ENCODE assay signal across 17 cellular contexts in genomic region chr3:141769171-141769894, GRCh38. TPM values are rescaled to one million over a fixed set of nuclear protein-coding genes. Genes with fewer than 3 reads are reported as not detected.
DNase-seq lines count a peak whose midpoint lies in the region; ATAC-seq and TF ChIP-seq lines count a peak whose summit lies in the region.
"Had no signal": no experiment of that assay in that cellular context is flagged by ENCODE, and none has a peak within 500 bp of the region (broad histone marks: within the 10 kb centered on the region; RNA-seq: fewer than 3 reads in every experiment).

No MANE protein-coding gene starts in this region.

- H3K36me3 ChIP-seq in neuron (ENCODE audit: insufficient read depth, low read length) (no peaks in the 10 kb centered on the region), MG63 (no peaks in the 10 kb centered on the region)
- H3K36me3 ChIP-seq: esophagus muscularis mucosa, right atrium auricular region, transverse colon had no signal

- H3K4me3 ChIP-seq in neuron (ENCODE audit: low read length) (peak overlapping the region; percentile 1), MG63 (no peak overlapping the region)
- H3K4me3 ChIP-seq: esophagus muscularis mucosa, hepatocyte, right atrium auricular region, transverse colon had no signal

- H3K27me3 ChIP-seq in neuron (ENCODE audit: insufficient read depth, low read length): no peaks in the 10 kb centered on the region
- no peaks in the 10 kb centered on the region for H3K27me3 ChIP-seq in MG63
- H3K27me3 ChIP-seq: esophagus muscularis mucosa, hepatocyte, right atrium auricular region, transverse colon had no signal

- DNase-seq in ELR (ENCODE audit: low read depth) (peak; percentile 2), erythroblast (lab: John Stamatoyannopoulos, UW) (peak; percentile 70 to 72), COLO668 (lab: John Stamatoyannopoulos, UW; ENCODE audit: unreplicated experiment) (no peak), MG63 (no peak)
- DNase-seq in stimulated activated CD4-positive, alpha-beta T cell treated with anti-CD3 and anti-CD28 coated beads, Interleukin-12 subunit alpha, Interleukin-12 subunit beta, amount 100 ng/mL, for 4 hours: no peak
- DNase-seq: activated CD4-positive, alpha-beta T cell treated with anti-CD3 and anti-CD28 coated beads, Interleukin-2, amount 10 ng/mL, durations not matched to agents 7 days and 5 days; activated T-cell treated with anti-CD3 and anti-CD28 coated beads, Interleukin-2, amount 50 U/mL, for 24 hours; left cardiac atrium; stimulated activated CD4-positive, alpha-beta T cell treated with anti-CD3 and anti-CD28 coated beads, Interleukin-2, amount 100 ng/mL, for 48 hours; T1000; transverse colon had no signal

- peak overlapping the region; percentile 7 for H2AFZ ChIP-seq in neuron (ENCODE audit: low read depth, low read length)
- H2AFZ ChIP-seq: hepatocyte had no signal

- H3K9me3 ChIP-seq in neuron (ENCODE audit: low read length) (no peaks in the 10 kb centered on the region), MG63 (no peaks in the 10 kb centered on the region)
- H3K9me3 ChIP-seq: esophagus muscularis mucosa, right atrium auricular region, transverse colon had no signal

- peak; percentile 66 for ATAC-seq in SK-N-SH treated with all-trans-retinoic acid at 6 μM for 48 hours
- no peak for ATAC-seq in GM18861 (IDR thresholded peaks at IDR 0.05; ENCODE audit: unreplicated experiment)
- ATAC-seq: left cardiac atrium had no signal

- no peak for TF ChIP-seq POLR2A in erythroblast (IDR thresholded peaks at IDR 0.05; ENCODE audit: low read length)

- H3K4me1 ChIP-seq in neuron (ENCODE audit: insufficient read depth, low read length): peaks cover 10% of the 10 kb centered on the region
- H3K4me1 ChIP-seq: esophagus muscularis mucosa, right atrium auricular region, transverse colon had no signal

TF ChIP-seq in SK-N-SH treated with all-trans-retinoic acid at 6 μM for 48 hours, 23 proteins besides CTCF, POLR2A, EP300 and RAD21:
- no peak for TF ChIP-seq CREB5 (CRISPR knock-in tag; IDR thresholded peaks at IDR 0.05; ENCODE audit: low read depth)

RNA-seq across cellular contexts. Expression of gene GRK7, which starts 6.1 kb away (rescaled TPM):
- not detected in 2 replicates for total RNA-seq in MG63 (2014; rRNA removed; shearing (Covaris generic); ENCODE audit: low replicate concordance)
- total RNA-seq: activated CD4-positive, alpha-beta T cell treated with anti-CD3 and anti-CD28 coated beads, Interleukin-2, amount 10 ng/mL, durations not matched to agents 7 days and 5 days; left cardiac atrium had no signal

RNA-seq across cellular contexts. Expression of gene RNF7, which starts 31.2 kb away (rescaled TPM):
- 92.2 and 127 TPM in 2 replicates for total RNA-seq in MG63 (2014; rRNA removed; shearing (Covaris generic); ENCODE audit: low replicate concordance)

Comparison
In these comparisons a context has a peak if more than half of its experiments do, and no peak if none do; other contexts are left out.
1. DNase-seq: peak in ELR (single experiment) and erythroblast (2 of 2); none in COLO668 (single experiment), MG63 (single experiment) and stimulated activated CD4-positive, alpha-beta T cell treated with anti-CD3 and anti-CD28 coated beads, Interleukin-12 subunit alpha, Interleukin-12 subunit beta, amount 100 ng/mL, for 4 hours (single experiment).